In the genomic region with DNA sequence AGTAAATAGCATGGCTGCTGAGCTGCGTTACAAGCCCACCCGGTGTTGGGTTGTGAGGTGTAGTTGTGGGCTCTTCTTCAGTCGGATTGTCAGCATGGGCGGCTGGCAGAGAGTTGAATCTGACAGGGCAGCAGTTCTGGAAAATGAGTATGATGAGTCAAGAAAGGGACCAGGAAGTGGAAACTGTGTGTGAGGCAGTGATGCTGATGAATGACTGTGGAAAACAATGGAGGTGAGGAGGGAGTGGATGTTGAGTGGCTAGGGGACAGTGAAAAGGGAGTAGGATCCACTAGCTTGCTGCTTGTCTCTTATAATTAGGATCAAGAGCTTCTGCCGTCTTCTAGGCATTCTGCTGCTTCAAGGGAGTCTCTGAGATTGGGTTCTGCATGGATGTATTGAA, we compare ENCODE assay signal across 16 cellular contexts.
A peak's percentile ranks its signal among the peaks of the same experiment; 100 is the strongest.
DNase-seq lines count a peak whose midpoint lies in the region; ATAC-seq and TF ChIP-seq lines count a peak whose summit lies in the region.
"Had no signal": no experiment of that assay in that cellular context is flagged by ENCODE, and none has a peak within 500 bp of the region (broad histone marks: within the 10 kb centered on the region; RNA-seq: fewer than 3 reads in every experiment).

No MANE protein-coding gene starts in this region.

- ATAC-seq in GM18511 (IDR thresholded peaks at IDR 0.05; ENCODE audit: unreplicated experiment), result no peak
- ATAC-seq: A549 had no signal

- peaks cover 2% of the 10 kb centered on the region for H3K9me3 Mint-ChIP-seq in activated CD4-positive, alpha-beta memory T cell treated with anti-CD3 and anti-CD28 coated beads for 36 hours
- peaks cover 6% of the 10 kb centered on the region for H3K9me3 Mint-ChIP-seq in activated CD4-positive, alpha-beta memory T cell treated with anti-CD3 and anti-CD28 coated beads, Interleukin-2, amount 10 ng/mL, durations not matched to agents 7 days and 5 days
- H3K9me3 Mint-ChIP-seq in Calu3 (ENCODE audit: low read depth, unreplicated experiment), result peaks cover 8% of the 10 kb centered on the region

- peaks cover 17% of the 10 kb centered on the region for H3K4me1 Mint-ChIP-seq in activated CD4-positive, alpha-beta memory T cell treated with anti-CD3 and anti-CD28 coated beads for 36 hours (ENCODE audit: low read depth)
- H3K4me1 Mint-ChIP-seq in activated CD4-positive, alpha-beta memory T cell treated with anti-CD3 and anti-CD28 coated beads, Interleukin-2, amount 10 ng/mL, durations not matched to agents 7 days and 5 days, result peaks cover 20% of the 10 kb centered on the region
- H3K4me1 Mint-ChIP-seq in Calu3 (ENCODE audit: low read depth, unreplicated experiment), result peaks cover 23% of the 10 kb centered on the region

- intact Hi-C loops in activated CD4-positive, alpha-beta memory T cell treated with anti-CD3 and anti-CD28 coated beads for 36 hours (cut with micrococcal nuclease), result loop anchor here (2.0 to 5.0 kb wide), 2 partner anchors 209 to 270 kb away; no protein-coding TSS in a partner anchor
- intact Hi-C loops in Calu3 (cut with micrococcal nuclease; ENCODE audit: unreplicated experiment), result loop anchor here (5.0 kb wide), 1 partner anchor 150 kb away; no protein-coding TSS in a partner anchor

- peaks cover 13% of the 10 kb centered on the region for H3K27me3 Mint-ChIP-seq in activated CD4-positive, alpha-beta memory T cell treated with anti-CD3 and anti-CD28 coated beads for 36 hours
- H3K27me3 Mint-ChIP-seq in activated CD4-positive, alpha-beta memory T cell treated with anti-CD3 and anti-CD28 coated beads, Interleukin-2, amount 10 ng/mL, durations not matched to agents 7 days and 5 days, result peaks cover 51% of the 10 kb centered on the region
- H3K27me3 Mint-ChIP-seq in Calu3 (ENCODE audit: unreplicated experiment), result no peaks in the 10 kb centered on the region
- H3K27me3 Mint-ChIP-seq: IgD-negative memory B cell had no signal

- H3K4me3 Mint-ChIP-seq in activated CD4-positive, alpha-beta memory T cell treated with anti-CD3 and anti-CD28 coated beads for 36 hours, result no peak overlapping the region
- no peak overlapping the region for H3K4me3 Mint-ChIP-seq in activated CD4-positive, alpha-beta memory T cell treated with anti-CD3 and anti-CD28 coated beads, Interleukin-2, amount 10 ng/mL, durations not matched to agents 7 days and 5 days
- H3K4me3 Mint-ChIP-seq in Calu3 (ENCODE audit: low read depth, unreplicated experiment), result no peak overlapping the region
- H3K4me3 Mint-ChIP-seq: IgD-negative memory B cell had no signal

- no peak for TF ChIP-seq CTCF in Calu3 (IDR thresholded peaks at IDR 0.05; ENCODE audit: unreplicated experiment)

- peak; percentile 11 for DNase-seq in activated CD4-positive, alpha-beta memory T cell treated with anti-CD3 and anti-CD28 coated beads for 36 hours
- DNase-seq in activated CD4-positive, alpha-beta memory T cell treated with anti-CD3 and anti-CD28 coated beads, Interleukin-2, amount 10 ng/mL, durations not matched to agents 7 days and 5 days, result no peak
- DNase-seq in Daoy (ENCODE audit: low read depth) (peak; percentile 9), RPMI7951 (ENCODE audit: low read depth) (peak; percentile 4), kidney tubule cell (ENCODE audit: low spot score) (peak; percentile 35), Calu3 (no peak)
- DNase-seq: DMS79, GDM1, NCI-H1092 treated with DMSO at 0.1 percent for 48 hours, NCI-H1694, NCI-H446 treated with DMSO at 0.1 percent for 48 hours, NCI-H748 treated with DMSO at 0.1 percent for 48 hours, Right ventricle myocardium superior had no signal

- H3K36me3 Mint-ChIP-seq in activated CD4-positive, alpha-beta memory T cell treated with anti-CD3 and anti-CD28 coated beads for 36 hours, result no peaks in the 10 kb centered on the region
- H3K36me3 Mint-ChIP-seq in activated CD4-positive, alpha-beta memory T cell treated with anti-CD3 and anti-CD28 coated beads, Interleukin-2, amount 10 ng/mL, durations not matched to agents 7 days and 5 days (ENCODE audit: low read depth), result peaks cover 6% of the 10 kb centered on the region
- no peaks in the 10 kb centered on the region for H3K36me3 Mint-ChIP-seq in Calu3 (ENCODE audit: insufficient read depth, unreplicated experiment)
- H3K36me3 Mint-ChIP-seq: IgD-negative memory B cell had no signal

- CTCF ChIA-PET in activated CD4-positive, alpha-beta memory T cell treated with anti-CD3 and anti-CD28 coated beads for 36 hours (lab: Charles Lee), result no interaction called here
- CTCF ChIA-PET in activated CD4-positive, alpha-beta memory T cell treated with anti-CD3 and anti-CD28 coated beads, Interleukin-2, amount 10 ng/mL, durations not matched to agents 7 days and 5 days (lab: Charles Lee), result no interaction called here
- CTCF ChIA-PET in Calu3 (lab: Charles Lee), result no interaction called here

- no peak overlapping the region for H3K27ac Mint-ChIP-seq in activated CD4-positive, alpha-beta memory T cell treated with anti-CD3 and anti-CD28 coated beads for 36 hours
- no peak overlapping the region for H3K27ac Mint-ChIP-seq in activated CD4-positive, alpha-beta memory T cell treated with anti-CD3 and anti-CD28 coated beads, Interleukin-2, amount 10 ng/mL, durations not matched to agents 7 days and 5 days
- no peak overlapping the region for H3K27ac Mint-ChIP-seq in Calu3 (ENCODE audit: unreplicated experiment)
- H3K27ac Mint-ChIP-seq: IgD-negative memory B cell had no signal

- no TSS peak for BruUV-seq in Calu3 (replicated peaks; lab: Mats Ljungman, UMichigan)

- POLR2A ChIA-PET in activated CD4-positive, alpha-beta memory T cell treated with anti-CD3 and anti-CD28 coated beads for 36 hours (lab: Charles Lee), result no interaction called here
- POLR2A ChIA-PET in activated CD4-positive, alpha-beta memory T cell treated with anti-CD3 and anti-CD28 coated beads, Interleukin-2, amount 10 ng/mL, durations not matched to agents 7 days and 5 days (lab: Charles Lee), result no interaction called here

Comparison
In these comparisons a context has a peak if more than half of its experiments do, and no peak if none do; other contexts are left out.
1. DNase-seq: peak in activated CD4-positive, alpha-beta memory T cell treated with anti-CD3 and anti-CD28 coated beads for 36 hours (single experiment), Daoy (single experiment), RPMI7951 (single experiment) and kidney tubule cell (single experiment); none in activated CD4-positive, alpha-beta memory T cell treated with anti-CD3 and anti-CD28 coated beads, Interleukin-2, amount 10 ng/mL, durations not matched to agents 7 days and 5 days (single experiment) and Calu3 (single experiment).